In the genomic region with DNA sequence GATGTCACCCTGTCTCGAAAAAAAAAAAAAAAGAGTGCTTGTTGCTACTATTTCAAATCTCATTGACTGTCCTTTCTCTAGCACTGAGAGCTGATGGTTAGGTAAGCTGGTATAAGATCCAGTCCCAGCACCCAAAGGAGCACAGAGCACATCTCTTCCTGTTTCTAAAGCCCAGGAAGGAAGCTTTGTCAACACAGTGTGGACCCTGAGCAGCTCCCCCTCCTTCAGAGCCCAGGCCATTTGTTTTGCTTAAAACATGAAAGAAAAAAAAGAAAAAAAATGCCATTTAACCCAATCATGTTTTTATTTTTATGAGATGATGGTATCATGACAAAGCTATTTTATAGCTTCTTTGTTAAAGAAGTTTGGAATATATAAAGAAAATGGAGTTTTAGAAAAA, we compare ENCODE assay signal across 1 cellular context.
TF ChIP-seq lines count a peak whose summit lies in the region.

No MANE protein-coding gene starts in this region.

TF ChIP-seq in GM23338, 12 proteins besides CTCF, POLR2A, EP300 and RAD21 (continued from another document):
- TF ChIP-seq, protein P1, sequence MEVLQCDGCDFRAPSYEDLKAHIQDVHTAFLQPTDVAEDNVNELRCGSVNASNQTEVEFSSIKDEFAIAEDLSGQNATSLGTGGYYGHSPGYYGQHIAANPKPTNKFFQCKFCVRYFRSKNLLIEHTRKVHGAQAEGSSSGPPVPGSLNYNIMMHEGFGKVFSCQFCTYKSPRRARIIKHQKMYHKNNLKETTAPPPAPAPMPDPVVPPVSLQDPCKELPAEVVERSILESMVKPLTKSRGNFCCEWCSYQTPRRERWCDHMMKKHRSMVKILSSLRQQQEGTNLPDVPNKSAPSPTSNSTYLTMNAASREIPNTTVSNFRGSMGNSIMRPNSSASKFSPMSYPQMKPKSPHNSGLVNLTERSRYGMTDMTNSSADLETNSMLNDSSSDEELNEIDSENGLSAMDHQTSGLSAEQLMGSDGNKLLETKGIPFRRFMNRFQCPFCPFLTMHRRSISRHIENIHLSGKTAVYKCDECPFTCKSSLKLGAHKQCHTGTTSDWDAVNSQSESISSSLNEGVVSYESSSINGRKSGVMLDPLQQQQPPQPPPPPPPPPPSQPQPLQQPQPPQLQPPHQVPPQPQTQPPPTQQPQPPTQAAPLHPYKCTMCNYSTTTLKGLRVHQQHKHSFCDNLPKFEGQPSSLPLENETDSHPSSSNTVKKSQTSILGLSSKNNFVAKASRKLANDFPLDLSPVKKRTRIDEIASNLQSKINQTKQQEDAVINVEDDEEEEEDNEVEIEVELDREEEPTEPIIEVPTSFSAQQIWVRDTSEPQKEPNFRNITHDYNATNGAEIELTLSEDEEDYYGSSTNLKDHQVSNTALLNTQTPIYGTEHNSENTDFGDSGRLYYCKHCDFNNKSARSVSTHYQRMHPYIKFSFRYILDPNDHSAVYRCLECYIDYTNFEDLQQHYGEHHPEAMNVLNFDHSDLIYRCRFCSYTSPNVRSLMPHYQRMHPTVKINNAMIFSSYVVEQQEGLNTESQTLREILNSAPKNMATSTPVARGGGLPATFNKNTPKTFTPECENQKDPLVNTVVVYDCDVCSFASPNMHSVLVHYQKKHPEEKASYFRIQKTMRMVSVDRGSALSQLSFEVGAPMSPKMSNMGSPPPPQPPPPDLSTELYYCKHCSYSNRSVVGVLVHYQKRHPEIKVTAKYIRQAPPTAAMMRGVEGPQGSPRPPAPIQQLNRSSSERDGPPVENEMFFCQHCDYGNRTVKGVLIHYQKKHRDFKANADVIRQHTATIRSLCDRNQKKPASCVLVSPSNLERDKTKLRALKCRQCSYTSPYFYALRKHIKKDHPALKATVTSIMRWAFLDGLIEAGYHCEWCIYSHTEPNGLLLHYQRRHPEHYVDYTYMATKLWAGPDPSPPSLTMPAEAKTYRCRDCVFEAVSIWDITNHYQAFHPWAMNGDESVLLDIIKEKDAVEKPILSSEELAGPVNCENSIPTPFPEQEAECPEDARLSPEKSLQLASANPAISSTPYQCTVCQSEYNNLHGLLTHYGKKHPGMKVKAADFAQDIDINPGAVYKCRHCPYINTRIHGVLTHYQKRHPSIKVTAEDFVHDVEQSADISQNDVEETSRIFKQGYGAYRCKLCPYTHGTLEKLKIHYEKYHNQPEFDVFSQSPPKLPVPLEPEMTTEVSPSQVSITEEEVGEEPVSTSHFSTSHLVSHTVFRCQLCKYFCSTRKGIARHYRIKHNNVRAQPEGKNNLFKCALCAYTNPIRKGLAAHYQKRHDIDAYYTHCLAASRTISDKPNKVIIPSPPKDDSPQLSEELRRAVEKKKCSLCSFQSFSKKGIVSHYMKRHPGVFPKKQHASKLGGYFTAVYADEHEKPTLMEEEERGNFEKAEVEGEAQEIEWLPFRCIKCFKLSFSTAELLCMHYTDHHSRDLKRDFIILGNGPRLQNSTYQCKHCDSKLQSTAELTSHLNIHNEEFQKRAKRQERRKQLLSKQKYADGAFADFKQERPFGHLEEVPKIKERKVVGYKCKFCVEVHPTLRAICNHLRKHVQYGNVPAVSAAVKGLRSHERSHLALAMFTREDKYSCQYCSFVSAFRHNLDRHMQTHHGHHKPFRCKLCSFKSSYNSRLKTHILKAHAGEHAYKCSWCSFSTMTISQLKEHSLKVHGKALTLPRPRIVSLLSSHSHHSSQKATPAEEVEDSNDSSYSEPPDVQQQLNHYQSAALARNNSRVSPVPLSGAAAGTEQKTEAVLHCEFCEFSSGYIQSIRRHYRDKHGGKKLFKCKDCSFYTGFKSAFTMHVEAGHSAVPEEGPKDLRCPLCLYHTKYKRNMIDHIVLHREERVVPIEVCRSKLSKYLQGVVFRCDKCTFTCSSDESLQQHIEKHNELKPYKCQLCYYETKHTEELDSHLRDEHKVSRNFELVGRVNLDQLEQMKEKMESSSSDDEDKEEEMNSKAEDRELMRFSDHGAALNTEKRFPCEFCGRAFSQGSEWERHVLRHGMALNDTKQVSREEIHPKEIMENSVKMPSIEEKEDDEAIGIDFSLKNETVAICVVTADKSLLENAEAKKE (CRISPR knock-in tag; IDR thresholded peaks at IDR 0.05) = no peak
- TF ChIP-seq CREB1 (CRISPR knock-in tag; IDR thresholded peaks at IDR 0.05; ENCODE audit: low read depth) = no peak
- no peak for TF ChIP-seq STAT1 (IDR thresholded peaks at IDR 0.05; ENCODE audit: unreplicated experiment)
- TF ChIP-seq, protein P2, sequence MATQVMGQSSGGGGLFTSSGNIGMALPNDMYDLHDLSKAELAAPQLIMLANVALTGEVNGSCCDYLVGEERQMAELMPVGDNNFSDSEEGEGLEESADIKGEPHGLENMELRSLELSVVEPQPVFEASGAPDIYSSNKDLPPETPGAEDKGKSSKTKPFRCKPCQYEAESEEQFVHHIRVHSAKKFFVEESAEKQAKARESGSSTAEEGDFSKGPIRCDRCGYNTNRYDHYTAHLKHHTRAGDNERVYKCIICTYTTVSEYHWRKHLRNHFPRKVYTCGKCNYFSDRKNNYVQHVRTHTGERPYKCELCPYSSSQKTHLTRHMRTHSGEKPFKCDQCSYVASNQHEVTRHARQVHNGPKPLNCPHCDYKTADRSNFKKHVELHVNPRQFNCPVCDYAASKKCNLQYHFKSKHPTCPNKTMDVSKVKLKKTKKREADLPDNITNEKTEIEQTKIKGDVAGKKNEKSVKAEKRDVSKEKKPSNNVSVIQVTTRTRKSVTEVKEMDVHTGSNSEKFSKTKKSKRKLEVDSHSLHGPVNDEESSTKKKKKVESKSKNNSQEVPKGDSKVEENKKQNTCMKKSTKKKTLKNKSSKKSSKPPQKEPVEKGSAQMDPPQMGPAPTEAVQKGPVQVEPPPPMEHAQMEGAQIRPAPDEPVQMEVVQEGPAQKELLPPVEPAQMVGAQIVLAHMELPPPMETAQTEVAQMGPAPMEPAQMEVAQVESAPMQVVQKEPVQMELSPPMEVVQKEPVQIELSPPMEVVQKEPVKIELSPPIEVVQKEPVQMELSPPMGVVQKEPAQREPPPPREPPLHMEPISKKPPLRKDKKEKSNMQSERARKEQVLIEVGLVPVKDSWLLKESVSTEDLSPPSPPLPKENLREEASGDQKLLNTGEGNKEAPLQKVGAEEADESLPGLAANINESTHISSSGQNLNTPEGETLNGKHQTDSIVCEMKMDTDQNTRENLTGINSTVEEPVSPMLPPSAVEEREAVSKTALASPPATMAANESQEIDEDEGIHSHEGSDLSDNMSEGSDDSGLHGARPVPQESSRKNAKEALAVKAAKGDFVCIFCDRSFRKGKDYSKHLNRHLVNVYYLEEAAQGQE (IDR thresholded peaks at IDR 0.05; ENCODE audit: unreplicated experiment) = no peak
- TF ChIP-seq ZNF331 (CRISPR knock-in tag; IDR thresholded peaks at IDR 0.05; ENCODE audit: low read depth) = no peak
- no peak for TF ChIP-seq JUNB (IDR thresholded peaks at IDR 0.05; ENCODE audit: unreplicated experiment)
- TF ChIP-seq, protein P3, sequence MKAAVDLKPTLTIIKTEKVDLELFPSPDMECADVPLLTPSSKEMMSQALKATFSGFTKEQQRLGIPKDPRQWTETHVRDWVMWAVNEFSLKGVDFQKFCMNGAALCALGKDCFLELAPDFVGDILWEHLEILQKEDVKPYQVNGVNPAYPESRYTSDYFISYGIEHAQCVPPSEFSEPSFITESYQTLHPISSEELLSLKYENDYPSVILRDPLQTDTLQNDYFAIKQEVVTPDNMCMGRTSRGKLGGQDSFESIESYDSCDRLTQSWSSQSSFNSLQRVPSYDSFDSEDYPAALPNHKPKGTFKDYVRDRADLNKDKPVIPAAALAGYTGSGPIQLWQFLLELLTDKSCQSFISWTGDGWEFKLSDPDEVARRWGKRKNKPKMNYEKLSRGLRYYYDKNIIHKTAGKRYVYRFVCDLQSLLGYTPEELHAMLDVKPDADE (IDR thresholded peaks at IDR 0.05) = no peak
- no peak for TF ChIP-seq EZH2 (IDR thresholded peaks at IDR 0.05; ENCODE audit: low read depth, unreplicated experiment)
